ENCODE assay signal across 8 cellular contexts in genomic region chr5:140174472-140175366, GRCh38. TPM values are rescaled to one million over a fixed set of nuclear protein-coding genes. Genes with fewer than 3 reads are reported as not detected.
DNase-seq lines count a peak whose midpoint lies in the region; ATAC-seq, FAIRE-seq and TF ChIP-seq lines count a peak whose summit lies in the region.

CYSTM1 (plus strand) TSS chr5:140175188; CDS start chr5:140194466, 19,278 bp downstream.

- intact Hi-C loops in A673 (cut with micrococcal nuclease; ENCODE audit: unreplicated experiment) (no loop called here), mammary epithelial cell (cut with micrococcal nuclease) (loop anchor here (1.0 to 2.0 kb wide), 3 partner anchors 46 to 176 kb away; no protein-coding TSS in a partner anchor)

- H3K79me2 ChIP-seq in mammary epithelial cell (ENCODE audit: insufficient read depth, low read length): peaks cover 6% of the 10 kb centered on the region

- H3K36me3 ChIP-seq in A673 (ENCODE audit: insufficient read depth, low read length, poor library complexity, severe bottlenecking): no peaks in the 10 kb centered on the region
- no peaks in the 10 kb centered on the region for H3K36me3 ChIP-seq in mammary epithelial cell (ENCODE audit: insufficient read depth, low read length)
- H3K36me3 ChIP-seq in iPS-20b (ENCODE audit: insufficient read depth, low read depth, low read length): no peaks in the 10 kb centered on the region
- H3K36me3 ChIP-seq in small intestine (ENCODE audit: control insufficient read depth in 2 of 2, insufficient read depth in 2 of 2, low read length in 2 of 2): no peaks in the 10 kb centered on the region

- H3K4me2 ChIP-seq in mammary epithelial cell (ENCODE audit: insufficient read depth, low read depth, low read length): peak within 1 kb of the TSS; percentile 67

- peak within 1 kb of the TSS; percentile 81 for H3K9ac ChIP-seq in mammary epithelial cell (ENCODE audit: insufficient read depth, low read length)
- H3K9ac ChIP-seq in iPS-20b (ENCODE audit: low read depth, low read length): peak within 1 kb of the TSS; percentile 87

- no peaks in the 10 kb centered on the region for H4K20me1 ChIP-seq in mammary epithelial cell (ENCODE audit: insufficient read depth, low read length)

- H3K4me3 ChIP-seq in A673 (ENCODE audit: low read depth, low read length, poor library complexity, severe bottlenecking) (peak within 1 kb of the TSS; percentile 87), WI38 (ENCODE audit: low read depth, low read length) (peak within 1 kb of the TSS; percentile 90), mammary epithelial cell (replicated peaks in 1 of 3; ENCODE audit: insufficient read depth in 1 of 3, low read depth in 2 of 3, low read length in 3 of 3) (peak within 1 kb of the TSS; percentile 58 to 94 (median 67)), iPS-20b (ENCODE audit: low read length) (peak within 1 kb of the TSS; percentile 88), small intestine (ENCODE audit: low read depth in 1 of 2, low read length in 2 of 2) (peak within 1 kb of the TSS; percentile 87 to 99)

- FAIRE-seq in small intestine (lab: Jason Lieb, UNC): no peak

- no peaks in the 10 kb centered on the region for H3K9me3 ChIP-seq in A673 (ENCODE audit: low read depth, low read length, poor library complexity, severe bottlenecking)
- no peaks in the 10 kb centered on the region for H3K9me3 ChIP-seq in mammary epithelial cell (replicated peaks; ENCODE audit: insufficient read depth, low read length)
- no peaks in the 10 kb centered on the region for H3K9me3 ChIP-seq in iPS-20b (ENCODE audit: insufficient read depth, low read depth, low read length)
- H3K9me3 ChIP-seq in small intestine (ENCODE audit: control insufficient read depth, low read depth): no peaks in the 10 kb centered on the region

- H3K4me1 ChIP-seq in A673 (ENCODE audit: insufficient read depth, low read length, poor library complexity, severe bottlenecking) (peaks cover 12% of the 10 kb centered on the region), mammary epithelial cell (ENCODE audit: insufficient read depth, low read length) (peaks cover 4% of the 10 kb centered on the region), iPS-20b (ENCODE audit: insufficient read depth, low read length) (no peaks in the 10 kb centered on the region), small intestine (ENCODE audit: control insufficient read depth in 2 of 2, insufficient read depth in 1 of 2, low read depth in 1 of 2, low read length in 1 of 2) (peaks cover 0 to under 1% of the 10 kb centered on the region in 2 donors)

- no peaks in the 10 kb centered on the region for H3K27me3 ChIP-seq in A673 (replicated peaks; ENCODE audit: insufficient read depth, low read depth, low read length, poor library complexity)
- H3K27me3 ChIP-seq in mammary epithelial cell (ENCODE audit: insufficient read depth, low read length): no peaks in the 10 kb centered on the region
- peaks cover 20% of the 10 kb centered on the region for H3K27me3 ChIP-seq in iPS-20b (ENCODE audit: insufficient read depth, low read length)
- H3K27me3 ChIP-seq in small intestine (ENCODE audit: control insufficient read depth in 2 of 2, insufficient read depth in 2 of 2, low read length in 2 of 2): no peaks in the 10 kb centered on the region

- TSS peak; percentile 75 for BruUV-seq in A673 (replicated peaks; lab: Mats Ljungman, UMichigan)
- BruUV-seq in mammary epithelial cell (replicated peaks; lab: Mats Ljungman, UMichigan): TSS peak; percentile 73

- POLR2A ChIA-PET in A673 (lab: Charles Lee; ENCODE audit: low non-redundant PET): no interaction called here

- in situ Hi-C loops in mammary epithelial cell (cut with MboI; ENCODE audit: low sequenced_read_pairs in 2 of 2): loop anchor here (5.0 to 25.0 kb wide), 3 partner anchors 180 to 387 kb away; partner anchors contain the start of gene PSD2 (in 2 of the 2)

- TF ChIP-seq CTCF in A673 (conservative IDR thresholded peaks at IDR 0.05; ENCODE audit: low read depth, low read length) (no peak), WI38 (IDR thresholded peaks at IDR 0.05; ENCODE audit: low read depth, low read length) (no peak), mammary epithelial cell (conservative IDR thresholded peaks at IDR 0.05 in 1 of 2, IDR thresholded peaks at IDR 0.05 in 1 of 2; ENCODE audit: extremely low read depth in 1 of 2, insufficient read depth in 1 of 2, low read depth in 1 of 2, low read length in 2 of 2) (no peak)

- WGBS in mammary epithelial cell (ENCODE audit: low coverage, missing lambda C conversion rate): 13% methylated on average over 16 of the region's 61 CpGs
- WGBS in small intestine, 3 donors: 3% methylated on average over 55 to 61 of the region's 61 CpGs

- CTCF ChIA-PET in A673 (lab: Charles Lee) (interaction anchor here (0.6 to 0.9 kb wide), 2 partner anchors 65 to 228 kb away, joined by 3 to 4 read pairs; no protein-coding TSS in a partner anchor), mammary epithelial cell (lab: Charles Lee; ENCODE audit: low non-redundant PET) (interaction anchor here (0.7 kb wide), 1 partner anchor 52 kb away, joined by 6 read pairs; no protein-coding TSS in a partner anchor)

- dilution Hi-C loops in mammary epithelial cell (cut with HindIII; ENCODE audit: low sequenced_read_pairs): no loop called here

- H2AFZ ChIP-seq in mammary epithelial cell (ENCODE audit: low read depth, low read length): peak within 1 kb of the TSS; percentile 81

- H3K27ac ChIP-seq in A673 (ENCODE audit: low read depth, low read length, poor library complexity, severe bottlenecking) (peak within 1 kb of the TSS; percentile 92), mammary epithelial cell (ENCODE audit: insufficient read depth, low read depth, low read length) (peak within 1 kb of the TSS; percentile 72), iPS-20b (ENCODE audit: low read length) (no peak within 1 kb of the TSS), small intestine (ENCODE audit: low read depth in 1 of 2, low read length in 1 of 2) (peak within 1 kb of the TSS; percentile 100)

- ATAC-seq in GM18870 (IDR thresholded peaks at IDR 0.05; ENCODE audit: unreplicated experiment): peak; percentile 78
- ATAC-seq in HG03108 (IDR thresholded peaks at IDR 0.05; ENCODE audit: unreplicated experiment): peak; percentile 94

- peak; percentile 97 for DNase-seq in A673 (ENCODE audit: low spot score)
- peak; percentile 95 for DNase-seq in NCI-H2196 treated with DMSO at 0.1 percent for 48 hours (lab: John Stamatoyannopoulos, UW; ENCODE audit: unreplicated experiment)
- peak; percentile 96 for DNase-seq in mammary epithelial cell
- peak; percentile 98 for DNase-seq in small intestine

RNA-seq across cellular contexts. Expression of gene CYSTM1, which starts in this region (rescaled TPM):
- total RNA-seq in A673 (2021) (33.3 and 35.5 TPM in 2 replicates), mammary epithelial cell (10 to 100 TPM; 27.5 to 31.7 TPM)
- polyA plus RNA-seq in mammary epithelial cell (32.6 TPM), small intestine (100 to 1,000 TPM; 273 to 884 (median 819) TPM)
- 36.9 TPM for polyA minus RNA-seq in mammary epithelial cell
